18 cellular contexts compared by ENCODE assay signal in genomic region chr2:159759577-159759976, GRCh38. TPM values are rescaled to one million over a fixed set of nuclear protein-coding genes. Genes with fewer than 3 reads are reported as not detected.
A peak's percentile ranks its signal among the peaks of the same experiment; 100 is the strongest.
DNase-seq lines count a peak whose midpoint lies in the region; ATAC-seq, FAIRE-seq and TF ChIP-seq lines count a peak whose summit lies in the region.
"Had no signal": no experiment of that assay in that cellular context is flagged by ENCODE, and none has a peak within 500 bp of the region (broad histone marks: within the 10 kb centered on the region; RNA-seq: fewer than 3 reads in every experiment).

No MANE protein-coding gene starts in this region.

- no peak overlapping the region for H2AK5ac ChIP-seq in IMR-90 (ENCODE audit: low read depth, low read length)

- no peak overlapping the region for H3K27ac ChIP-seq in IMR-90 (ENCODE audit: insufficient read depth, low read length)
- no peak overlapping the region for H3K27ac ChIP-seq in Panc1 (ENCODE audit: low read length)
- no peak overlapping the region for H3K27ac ChIP-seq in endothelial cell of umbilical vein (ENCODE audit: insufficient read depth, low read depth, low read length)
- peak overlapping the region; percentile 21 for H3K27ac ChIP-seq in subcutaneous abdominal adipose tissue (ENCODE audit: low read depth, low read length)
- H3K27ac ChIP-seq: SJCRH30 had no signal

- no peak for TF ChIP-seq RAD21 in IMR-90 (IDR thresholded peaks at IDR 0.05; ENCODE audit: low read length)

- no peak for TF ChIP-seq POLR2A in IMR-90 (IDR thresholded peaks at IDR 0.05; ENCODE audit: low read depth, low read length)
- TF ChIP-seq POLR2A in endothelial cell of umbilical vein (IDR thresholded peaks at IDR 0.05; ENCODE audit: low read depth, low read length) = no peak
- no peak for TF ChIP-seq POLR2A in GM18505 (IDR thresholded peaks at IDR 0.05; ENCODE audit: borderline replicate concordance, extremely low read depth, insufficient read depth, insufficient read length)

- no peak overlapping the region for H2BK5ac ChIP-seq in IMR-90 (ENCODE audit: low read depth, low read length, poor library complexity, severe bottlenecking)

- H3K56ac ChIP-seq in IMR-90 (ENCODE audit: extremely low read depth, insufficient read depth, low read length) = no peak overlapping the region

- H3K4me1 ChIP-seq in IMR-90 (ENCODE audit: control insufficient read depth, insufficient read depth, low read length) (peaks cover 3% of the 10 kb centered on the region), Panc1 (ENCODE audit: control insufficient read depth, insufficient read depth, low read length) (peaks cover 10% of the 10 kb centered on the region), endothelial cell of umbilical vein (ENCODE audit: control insufficient read depth, extremely low read depth, insufficient read depth, low read length) (peaks cover 14% of the 10 kb centered on the region), subcutaneous abdominal adipose tissue (ENCODE audit: control insufficient read depth in 5 of 5, insufficient read depth in 5 of 5, low read length in 5 of 5) (peaks cover 0 to 35% (median 18%) of the 10 kb centered on the region in 5 donors)
- H3K4me1 ChIP-seq: SJCRH30 had no signal

- H4K20me1 ChIP-seq in IMR-90 (ENCODE audit: insufficient read depth, low read length) (peaks cover 42% of the 10 kb centered on the region), endothelial cell of umbilical vein (replicated peaks; ENCODE audit: control insufficient read depth, extremely low read depth, insufficient read depth, low read length) (peaks cover 3% of the 10 kb centered on the region)

- no peak overlapping the region for H3K23ac ChIP-seq in IMR-90 (ENCODE audit: low read depth, low read length)

- peaks cover 67% of the 10 kb centered on the region for H3K79me2 ChIP-seq in endothelial cell of umbilical vein (ENCODE audit: control insufficient read depth, insufficient read depth, low read length)

- H4K5ac ChIP-seq in IMR-90 (ENCODE audit: low read depth, low read length) = no peak overlapping the region

- H4K8ac ChIP-seq in IMR-90 (ENCODE audit: low read depth in 2 of 2, low read length in 2 of 2) = no peak overlapping the region

- H3K9me3 ChIP-seq in IMR-90 (ENCODE audit: control insufficient read depth, insufficient read depth, low read length) (no peaks in the 10 kb centered on the region), Panc1 (ENCODE audit: control insufficient read depth, insufficient read depth, low read depth, low read length) (no peaks in the 10 kb centered on the region), endothelial cell of umbilical vein (replicated peaks; ENCODE audit: control insufficient read depth, insufficient read depth, low read length) (no peaks in the 10 kb centered on the region), subcutaneous abdominal adipose tissue (ENCODE audit: control insufficient read depth in 5 of 5, low read length in 5 of 5) (peaks cover 0 to 2% (median 0%) of the 10 kb centered on the region in 5 donors)
- H3K9me3 ChIP-seq: SJCRH30 had no signal

- TF ChIP-seq CTCF in IMR-90 (conservative IDR thresholded peaks at IDR 0.05; ENCODE audit: low read depth, low read length) = no peak
- no peak for TF ChIP-seq CTCF in Panc1 (IDR thresholded peaks at IDR 0.05)
- no peak for TF ChIP-seq CTCF in endothelial cell of umbilical vein (IDR thresholded peaks at IDR 0.05; ENCODE audit: extremely low read depth in 1 of 2, insufficient read depth in 1 of 2, low read depth in 1 of 2, low read length in 2 of 2)

- no peak overlapping the region for H2BK20ac ChIP-seq in IMR-90 (ENCODE audit: low read depth, low read length)

- H2AFZ ChIP-seq in IMR-90 (replicated peaks; ENCODE audit: low read length, poor library complexity) (no peak overlapping the region), endothelial cell of umbilical vein (ENCODE audit: low read depth, low read length) (no peak overlapping the region)

- no peak overlapping the region for H3K9ac ChIP-seq in IMR-90 (ENCODE audit: low read depth, low read length)
- H3K9ac ChIP-seq in endothelial cell of umbilical vein (replicated peaks; ENCODE audit: extremely low read depth, insufficient read depth, low read length) = no peak overlapping the region
- H3K9ac ChIP-seq in subcutaneous abdominal adipose tissue (ENCODE audit: low read length in 5 of 5) = no peak overlapping the region

- no peak overlapping the region for H3K4me3 ChIP-seq in IMR-90 (ENCODE audit: insufficient read depth, low read depth, low read length)
- H3K4me3 ChIP-seq in Panc1 (ENCODE audit: low read depth in 2 of 2, low read length in 2 of 2) = no peak overlapping the region
- no peak overlapping the region for H3K4me3 ChIP-seq in endothelial cell of umbilical vein (replicated peaks in 1 of 3; ENCODE audit: insufficient read depth in 1 of 3, low read depth in 1 of 3, low read length in 3 of 3)
- H3K4me3 ChIP-seq in subcutaneous abdominal adipose tissue (ENCODE audit: low read depth in 1 of 5, low read length in 5 of 5) = no peak overlapping the region
- H3K4me3 ChIP-seq: SJCRH30 had no signal

- CTCF ChIA-PET in IMR-90 (lab: Yijun Ruan, JAX) = interaction anchor here (0.6 kb wide), 1 partner anchor 468 kb away, joined by 3 read pairs; no protein-coding TSS in a partner anchor
- CTCF ChIA-PET in Panc1 (lab: Charles Lee) = no interaction called here
- CTCF ChIA-PET in endothelial cell of umbilical vein (lab: Charles Lee) = interaction anchor here (0.6 to 1.8 kb wide), 4 partner anchors 10 to 208 kb away, joined by 4 to 6 read pairs (median 5); no protein-coding TSS in a partner anchor

- intact Hi-C loops in IMR-90 (cut with micrococcal nuclease) = loop anchor here (2.0 kb wide), 1 partner anchor 17 kb away; no protein-coding TSS in a partner anchor
- intact Hi-C loops in Panc1 (cut with micrococcal nuclease; ENCODE audit: unreplicated experiment) = no loop called here
- intact Hi-C loops in endothelial cell of umbilical vein (cut with micrococcal nuclease) = no loop called here

- no peak for FAIRE-seq in endothelial cell of umbilical vein (lab: Jason Lieb, UNC)

- no peaks in the 10 kb centered on the region for H3K27me3 ChIP-seq in IMR-90 (ENCODE audit: control insufficient read depth, insufficient read depth, low read length)
- no peaks in the 10 kb centered on the region for H3K27me3 ChIP-seq in Panc1 (ENCODE audit: control insufficient read depth, insufficient read depth, low read length)
- no peaks in the 10 kb centered on the region for H3K27me3 ChIP-seq in endothelial cell of umbilical vein (ENCODE audit: control insufficient read depth in 2 of 2, insufficient read depth in 2 of 2, low read length in 2 of 2)
- H3K27me3 ChIP-seq in subcutaneous abdominal adipose tissue (ENCODE audit: control insufficient read depth in 5 of 5, insufficient read depth in 4 of 5, low read length in 5 of 5) = no peaks in the 10 kb centered on the region
- H3K27me3 ChIP-seq: SJCRH30 had no signal

- H2BK15ac ChIP-seq in IMR-90 (ENCODE audit: low read depth, low read length) = no peak overlapping the region

- H3K36me3 ChIP-seq in IMR-90 (ENCODE audit: control insufficient read depth, insufficient read depth, low read length) = peaks cover 29% of the 10 kb centered on the region
- H3K36me3 ChIP-seq in Panc1 (ENCODE audit: control insufficient read depth, insufficient read depth, low read length) = peaks cover 53% of the 10 kb centered on the region
- H3K36me3 ChIP-seq in endothelial cell of umbilical vein (ENCODE audit: control insufficient read depth in 2 of 2, extremely low read depth in 1 of 2, insufficient read depth in 2 of 2, low read length in 2 of 2) = peaks cover 7 to 35% of the 10 kb centered on the region in 2 experiments
- H3K36me3 ChIP-seq in subcutaneous abdominal adipose tissue (ENCODE audit: control insufficient read depth in 5 of 5, insufficient read depth in 5 of 5, low read length in 5 of 5) = peaks cover 12 to 43% (median 34%) of the 10 kb centered on the region in 5 donors

- H3K4me2 ChIP-seq in IMR-90 (ENCODE audit: low read depth, low read length) (no peak overlapping the region), endothelial cell of umbilical vein (ENCODE audit: insufficient read depth, low read length) (no peak overlapping the region)

- BruUV-seq in IMR-90 (replicated peaks; lab: Mats Ljungman, UMichigan) (TSS peak; percentile 25), Panc1 (replicated peaks; lab: Mats Ljungman, UMichigan) (TSS peak; percentile 6), endothelial cell of umbilical vein (replicated peaks; lab: Mats Ljungman, UMichigan) (TSS peak; percentile 10)

- in situ Hi-C loops in IMR-90 (cut with MboI; ENCODE audit: low sequenced_read_pairs) = no loop called here
- in situ Hi-C loops in Panc1 (cut with HindIII; ENCODE audit: low pct_unique_long_range_greater_than_20kb, low sequenced_read_pairs) = no loop called here

- H3K79me1 ChIP-seq in IMR-90 (ENCODE audit: low read depth in 1 of 2, low read length in 2 of 2) = peaks cover 25 to 61% of the 10 kb centered on the region in 2 experiments

- POLR2A ChIA-PET in IMR-90 (lab: Charles Lee; ENCODE audit: unreplicated experiment) (no interaction called here), Panc1 (lab: Charles Lee) (interaction anchor here (0.6 kb wide), 1 partner anchor 131 kb away, joined by 4 read pairs; no protein-coding TSS in a partner anchor), endothelial cell of umbilical vein (lab: Charles Lee) (interaction anchor here (0.5 kb wide), 1 partner anchor 407 kb away, joined by 4 read pairs; no protein-coding TSS in a partner anchor)

- ATAC-seq in IMR-90 (ENCODE audit: low read depth) (no peak), Panc1 (no peak), GM18505 (IDR thresholded peaks at IDR 0.05; ENCODE audit: unreplicated experiment) (no peak), HG02885 (IDR thresholded peaks at IDR 0.05; ENCODE audit: poor library complexity, unreplicated experiment) (no peak)

- dilution Hi-C loops in IMR-90 (cut with HindIII; ENCODE audit: low sequenced_read_pairs, unreplicated experiment) = no loop called here
- dilution Hi-C loops in endothelial cell of umbilical vein (cut with MboI; ENCODE audit: extremely low pct_ligation_motif_present, low sequenced_read_pairs) = no loop called here

- H2BK120ac ChIP-seq in IMR-90 (ENCODE audit: low read depth, low read length) = no peak overlapping the region

- H4K91ac ChIP-seq in IMR-90 (ENCODE audit: insufficient read depth, low read depth, low read length) = no peak overlapping the region

- H3K18ac ChIP-seq in IMR-90 (ENCODE audit: low read depth, low read length) = no peak overlapping the region

- WGBS in IMR-90 (ENCODE audit: extremely low coverage in 2 of 2, insufficient read length in 1 of 2), 2 experiments = no CpG with 5 or more reads among the region's 3 CpGs

- H2AK9ac ChIP-seq in IMR-90 (replicated peaks; ENCODE audit: low read depth, low read length, poor library complexity) = no peak overlapping the region

- H3K9me1 ChIP-seq in IMR-90 (ENCODE audit: insufficient read depth, low read length) = 0 out of 2 replicates have a peak, but pooled peaks cover 3% of the 10 kb centered on the region
- no peaks in the 10 kb centered on the region for H3K9me1 ChIP-seq in endothelial cell of umbilical vein (replicated peaks; ENCODE audit: control insufficient read depth, extremely low read depth, insufficient read depth, low read length)

- no peak overlapping the region for H3K14ac ChIP-seq in IMR-90 (replicated peaks; ENCODE audit: low read depth, low read length)

- H3K4ac ChIP-seq in IMR-90 (ENCODE audit: low read depth, low read length) = no peak overlapping the region

- DNase-seq in IMR-90 (no peak), Panc1 (ENCODE audit: low read depth, low spot score) (no peak), endothelial cell of umbilical vein (ENCODE audit: low read depth, low spot score) (no peak), NCI-H1417 (lab: John Stamatoyannopoulos, UW) (no peak)
- DNase-seq: Calu3; CD4-positive, CD25-positive, alpha-beta regulatory T cell; DMS79; H7; NCI-H1436 treated with DMSO at 0.1 percent for 48 hours; NCI-H2029 treated with DMSO at 0.1 percent for 48 hours; NCI-H2171 treated with DMSO at 0.1 percent for 48 hours; NCI-H446 treated with DMSO at 0.1 percent for 48 hours; NK-92 treated with Interleukin-12 subunit alpha and Interleukin-12 subunit beta, amount 100 ng/mL, for 24 hours; SJCRH30; SW 1271 had no signal

RNA-seq across cellular contexts. Expression of gene CD302, which starts 38.4 kb away (rescaled TPM):
- total RNA-seq in IMR-90 (2012; rRNA removed) (3.8 and 6.1 TPM in 2 replicates), Panc1 (2021; ENCODE audit: unreplicated experiment) (3.3 TPM), endothelial cell of umbilical vein (10.6 and 11.5 TPM in 2 replicates)
- polyA plus RNA-seq in IMR-90 (2012; rRNA removed) (3.0 and 4.0 TPM in 2 replicates), endothelial cell of umbilical vein (9.0 and 10.4 TPM in 2 replicates)
- 0.90 and 1.1 TPM in 2 replicates for polyA plus RNA-seq in IMR-90 (2012; cell fraction: cytosol; rRNA removed)
- 0.28 and 1.4 TPM in 2 replicates for polyA plus RNA-seq in IMR-90 (2012; cell fraction: nucleus; rRNA removed; ENCODE audit: low replicate concordance)
- 2.0 TPM for polyA plus RNA-seq in Panc1 (2012; ENCODE audit: insufficient read length)
- polyA plus RNA-seq in endothelial cell of umbilical vein (2011; cell fraction: cytosol; rRNA removed) = 10.9 and 11.3 TPM in 2 replicates
- 4.8 and 6.1 TPM in 2 replicates for polyA plus RNA-seq in endothelial cell of umbilical vein (2011; cell fraction: nucleus; rRNA removed)
- 8.6 and 11.0 TPM in 2 replicates for polyA plus RNA-seq in endothelial cell of umbilical vein (2012)
- 6.7 and 7.2 TPM in 2 replicates for polyA minus RNA-seq in endothelial cell of umbilical vein
- not detected for polyA minus RNA-seq in endothelial cell of umbilical vein (2011; cell fraction: cytosol; rRNA and poly(A)+ RNA removed)
- 3.8 and 4.6 TPM in 2 replicates for polyA minus RNA-seq in endothelial cell of umbilical vein (2011; cell fraction: nucleus; rRNA and poly(A)+ RNA removed)

RNA-seq across cellular contexts. Expression of gene MARCHF7, which starts 47.3 kb away (rescaled TPM):
- 193 and 212 TPM in 2 replicates for total RNA-seq in IMR-90 (2012; rRNA removed)
- polyA plus RNA-seq in IMR-90 (2012; rRNA removed) = 39.1 and 59.1 TPM in 2 replicates
- polyA plus RNA-seq in IMR-90 (2012; cell fraction: cytosol; rRNA removed) = 9.6 and 13.8 TPM in 2 replicates
- polyA plus RNA-seq in IMR-90 (2012; cell fraction: nucleus; rRNA removed; ENCODE audit: low replicate concordance) = 9.7 and 49.9 TPM in 2 replicates
- 85.7 TPM for total RNA-seq in Panc1 (2021; ENCODE audit: unreplicated experiment)
- polyA plus RNA-seq in Panc1 (2012; ENCODE audit: insufficient read length) = 43.0 TPM
- total RNA-seq in endothelial cell of umbilical vein = 82.0 and 93.9 TPM in 2 replicates
- polyA plus RNA-seq in endothelial cell of umbilical vein = 15.3 and 21.2 TPM in 2 replicates
- polyA plus RNA-seq in endothelial cell of umbilical vein (2011; cell fraction: cytosol; rRNA removed) = 30.6 and 34.0 TPM in 2 replicates
- polyA plus RNA-seq in endothelial cell of umbilical vein (2011; cell fraction: nucleus; rRNA removed) = 58.5 and 66.8 TPM in 2 replicates
- polyA plus RNA-seq in endothelial cell of umbilical vein (2012) = 85.2 and 99.4 TPM in 2 replicates
- 40.9 and 45.4 TPM in 2 replicates for polyA minus RNA-seq in endothelial cell of umbilical vein
- 16.8 TPM for polyA minus RNA-seq in endothelial cell of umbilical vein (2011; cell fraction: cytosol; rRNA and poly(A)+ RNA removed)
- 71.7 and 109 TPM in 2 replicates for polyA minus RNA-seq in endothelial cell of umbilical vein (2011; cell fraction: nucleus; rRNA and poly(A)+ RNA removed)
